Comparison of ENCODE assay signal across 1 cellular context in genomic region chr18:70290482-70291294, GRCh38.
TF ChIP-seq lines count a peak whose summit lies in the region.

No MANE protein-coding gene starts in this region.

TF ChIP-seq in HepG2, 621 proteins besides CTCF, POLR2A, EP300 and RAD21 (continued from another document and continues in another):
- TF ChIP-seq ZNF770 (CRISPR knock-in tag; IDR thresholded peaks at IDR 0.05) (peak; percentile 47; the same call in 1 of the 2 replicates), ZNF292 (CRISPR knock-in tag; IDR thresholded peaks at IDR 0.05; ENCODE audit: borderline replicate concordance, low read depth) (0 out of 2 replicates have a peak, but pooled peaks have one; percentile 27), KLF12 (CRISPR knock-in tag; IDR thresholded peaks at IDR 0.05; ENCODE audit: borderline replicate concordance) (0 out of 2 replicates have a peak, but pooled peaks have one; percentile 13), RFXAP (CRISPR knock-in tag; IDR thresholded peaks at IDR 0.05; ENCODE audit: borderline replicate concordance) (no peak), TEAD3 (CRISPR knock-in tag; optimal IDR thresholded peaks at IDR 0.05; ENCODE audit: borderline replicate concordance) (peak; percentile 30), PRPF4 (IDR thresholded peaks at IDR 0.05; ENCODE audit: low read depth, low read length, poor library complexity, severe bottlenecking) (no peak), NKX3-1 (CRISPR knock-in tag; IDR thresholded peaks at IDR 0.05) (no peak), MEF2D (CRISPR knock-in tag; IDR thresholded peaks at IDR 0.05) (no peak), ADNP (CRISPR knock-in tag; IDR thresholded peaks at IDR 0.05) (no peak), ZNF12 (CRISPR knock-in tag; IDR thresholded peaks at IDR 0.05) (no peak), ZNF569 (CRISPR knock-in tag; IDR thresholded peaks at IDR 0.05; ENCODE audit: borderline replicate concordance) (no peak), ZNF264 (CRISPR knock-in tag; IDR thresholded peaks at IDR 0.05) (no peak), SNAPC2 (CRISPR knock-in tag; IDR thresholded peaks at IDR 0.05) (0 out of 2 replicates have a peak, but pooled peaks have one; percentile 10), NFE2 (CRISPR knock-in tag; IDR thresholded peaks at IDR 0.05) (no peak), CHD2 (IDR thresholded peaks at IDR 0.05; ENCODE audit: low read depth, low read length) (no peak), RARA (CRISPR knock-in tag; IDR thresholded peaks at IDR 0.05) (peak; percentile 61; the same call in 1 of the 2 replicates), RFXANK (CRISPR knock-in tag; IDR thresholded peaks at IDR 0.05) (no peak), AKAP8 (CRISPR knock-in tag; IDR thresholded peaks at IDR 0.05) (no peak), SMYD3 (CRISPR knock-in tag; IDR thresholded peaks at IDR 0.05) (no peak), AGO1 (IDR thresholded peaks at IDR 0.05; ENCODE audit: low read depth, low read length, poor library complexity, severe bottlenecking) (no peak), ZBTB3 (CRISPR knock-in tag; IDR thresholded peaks at IDR 0.05; ENCODE audit: borderline replicate concordance, low read depth) (no peak), ZNF646 (CRISPR knock-in tag; IDR thresholded peaks at IDR 0.05) (no peak), TBP (CRISPR knock-in tag; IDR thresholded peaks at IDR 0.05) (no peak), ZBTB20 (CRISPR knock-in tag; IDR thresholded peaks at IDR 0.05; ENCODE audit: borderline replicate concordance, low read depth) (peak; percentile 42; the same call in 1 of the 2 replicates), GLI4 (CRISPR knock-in tag; IDR thresholded peaks at IDR 0.05; ENCODE audit: borderline replicate concordance) (no peak), ZEB1 (IDR thresholded peaks at IDR 0.05; ENCODE audit: insufficient replicate concordance, low read depth) (no peak), ZNF687 (CRISPR knock-in tag; IDR thresholded peaks at IDR 0.05) (peak; percentile 57), HOXD1 (CRISPR knock-in tag; IDR thresholded peaks at IDR 0.05) (0 out of 2 replicates have a peak, but pooled peaks have one; percentile 32), ZFX (CRISPR knock-in tag; IDR thresholded peaks at IDR 0.05; ENCODE audit: low read depth) (peak; percentile 40), MAZ (IDR thresholded peaks at IDR 0.05; ENCODE audit: borderline replicate concordance, low read depth, low read length) (no peak), MAZ (CRISPR knock-in tag; IDR thresholded peaks at IDR 0.05; ENCODE audit: low read depth) (no peak), FOXJ3 (CRISPR knock-in tag; IDR thresholded peaks at IDR 0.05; ENCODE audit: borderline replicate concordance) (no peak), KAT7 (CRISPR knock-in tag; IDR thresholded peaks at IDR 0.05; ENCODE audit: borderline replicate concordance) (peak; percentile 18), MYC (CRISPR knock-in tag; IDR thresholded peaks at IDR 0.05; ENCODE audit: borderline replicate concordance) (peak; percentile 50; the same call in 1 of the 2 replicates), MYPOP (CRISPR knock-in tag; IDR thresholded peaks at IDR 0.05) (peak; percentile 38; the same call in 1 of the 2 replicates), SALL2 (CRISPR knock-in tag; IDR thresholded peaks at IDR 0.05) (no peak), ATF2 (CRISPR knock-in tag; IDR thresholded peaks at IDR 0.05) (no peak), PATZ1 (CRISPR knock-in tag; IDR thresholded peaks at IDR 0.05) (peak; percentile 67), RBM22 (optimal IDR thresholded peaks at IDR 0.05; ENCODE audit: low read length) (no peak), SAP130 (CRISPR knock-in tag; IDR thresholded peaks at IDR 0.05; ENCODE audit: low read depth) (peak; percentile 64), PAX8 (CRISPR knock-in tag; IDR thresholded peaks at IDR 0.05; ENCODE audit: borderline replicate concordance) (no peak), ZBTB37 (CRISPR knock-in tag; IDR thresholded peaks at IDR 0.05) (no peak), GATAD2A (CRISPR knock-in tag; IDR thresholded peaks at IDR 0.05) (no peak; the same call in 1 of the 2 replicates), MIXL1 (CRISPR knock-in tag; IDR thresholded peaks at IDR 0.05) (no peak), CEBPG (CRISPR knock-in tag; IDR thresholded peaks at IDR 0.05) (peak; percentile 68), KLF11 (CRISPR knock-in tag; IDR thresholded peaks at IDR 0.05) (no peak)
